Comparison of ENCODE assay signal across 8 cellular contexts in the genomic region with DNA sequence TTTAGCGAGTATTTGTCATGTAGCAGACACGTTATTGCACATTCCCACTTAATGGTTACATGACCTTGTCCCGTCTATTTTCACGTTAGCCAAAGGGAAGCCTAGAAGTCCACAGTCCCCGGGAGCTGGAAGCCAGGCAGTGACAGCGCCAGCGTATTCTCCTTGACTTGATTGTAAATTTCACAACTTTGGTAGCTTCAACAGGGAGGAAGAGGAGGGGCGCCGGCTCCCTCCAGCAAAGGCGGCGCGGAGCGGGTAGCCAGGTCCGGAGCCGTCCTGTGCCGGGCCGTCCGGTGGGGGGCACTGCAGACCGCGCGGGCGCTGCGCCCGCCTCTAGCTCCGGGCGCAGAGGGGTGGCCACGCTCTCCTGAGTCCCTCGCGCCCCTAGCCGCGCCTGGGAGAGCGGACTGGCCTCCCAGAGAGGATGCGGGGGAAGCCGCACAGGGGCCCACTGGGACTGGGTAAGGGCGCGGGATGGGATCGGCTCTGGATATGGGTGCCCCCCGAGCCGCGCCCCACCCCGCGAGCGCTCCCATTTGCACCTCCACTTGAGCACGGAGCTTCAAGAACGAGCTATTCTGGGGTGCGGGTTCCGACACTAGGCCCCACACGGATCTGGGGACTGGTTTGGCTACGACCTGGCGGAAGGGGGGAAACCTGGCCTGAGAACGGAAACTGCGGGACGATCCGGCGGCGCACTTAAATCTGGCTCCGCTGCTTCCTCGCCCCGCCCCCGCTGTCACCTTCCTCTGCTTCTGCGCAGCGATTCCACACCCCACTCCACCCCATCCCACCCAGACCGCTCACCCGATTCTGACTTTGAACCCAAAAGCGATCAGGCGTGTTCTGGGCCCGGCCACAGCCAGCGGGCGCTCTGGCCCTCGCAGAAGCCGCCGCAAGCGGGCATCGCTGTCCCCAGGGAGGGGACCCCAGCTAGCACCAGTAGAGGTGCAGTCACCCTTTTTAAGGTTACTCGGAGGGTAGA. TPM values are rescaled to one million over a fixed set of nuclear protein-coding genes. Genes with fewer than 3 reads are reported as not detected.
A peak's percentile ranks its signal among the peaks of the same experiment; 100 is the strongest.
DNase-seq lines count a peak whose midpoint lies in the region; ATAC-seq and TF ChIP-seq lines count a peak whose summit lies in the region.

No MANE protein-coding gene starts in this region.

- H3K4me1 ChIP-seq in RWPE2 (ENCODE audit: insufficient read depth, poor library complexity, severe bottlenecking): no peaks in the 10 kb centered on the region
- no peaks in the 10 kb centered on the region for H3K4me1 ChIP-seq in effector memory CD4-positive, alpha-beta T cell (ENCODE audit: control insufficient read depth, insufficient read depth, low read length, poor library complexity, severe bottlenecking)
- peaks cover 0 to 5% of the 10 kb centered on the region in 2 donors for H3K4me1 ChIP-seq in lung (ENCODE audit: control insufficient read depth in 2 of 2, insufficient read depth in 2 of 2, low read length in 2 of 2)

- H3K9me3 ChIP-seq in RWPE2 (ENCODE audit: severe bottlenecking): no peaks in the 10 kb centered on the region
- H3K9me3 ChIP-seq in effector memory CD4-positive, alpha-beta T cell (ENCODE audit: control insufficient read depth, low read length): no peaks in the 10 kb centered on the region
- H3K9me3 ChIP-seq in lung (ENCODE audit: control insufficient read depth in 2 of 2, insufficient read depth in 1 of 2, low read length in 1 of 2): no peaks in the 10 kb centered on the region

- ATAC-seq in HG02938 (IDR thresholded peaks at IDR 0.05; ENCODE audit: unreplicated experiment): peak; percentile 73
- peak; percentile 96 for ATAC-seq in RWPE2 (ENCODE audit: low read depth)
- peak; percentile 96 for ATAC-seq in lung (ENCODE audit: insufficient read depth, low FRiP score)

- peak overlapping the region; percentile 33 for H3K4me3 ChIP-seq in RWPE2 (ENCODE audit: severe bottlenecking)
- H3K4me3 ChIP-seq in effector memory CD4-positive, alpha-beta T cell (ENCODE audit: insufficient read depth, low read depth, low read length, poor library complexity, severe bottlenecking): peak overlapping the region; percentile 8
- peak overlapping the region; percentile 24 for H3K4me3 ChIP-seq in lung

- peak; percentile 59 for DNase-seq in activated CD8-positive, alpha-beta memory T cell treated with anti-CD3 and anti-CD28 coated beads for 24 hours
- DNase-seq in activated CD8-positive, alpha-beta memory T cell treated with anti-CD3 and anti-CD28 coated beads, Interleukin-2, amount 50 U/mL, for 4 hours: no peak
- no peak for DNase-seq in RWPE2 (ENCODE audit: low spot score)
- DNase-seq in effector memory CD4-positive, alpha-beta T cell: no peak
- peak; percentile 61 for DNase-seq in lung (ENCODE audit: low spot score)
- peak; percentile 35 for DNase-seq in stromal cell of bone marrow (ENCODE audit: low read depth)
- DNase-seq in effector CD4-positive, alpha-beta T cell: no peak

- no peak overlapping the region for H3K27ac ChIP-seq in RWPE2 (ENCODE audit: poor library complexity, severe bottlenecking)
- H3K27ac ChIP-seq in effector memory CD4-positive, alpha-beta T cell (ENCODE audit: insufficient read depth, low read length, poor library complexity, severe bottlenecking): no peak overlapping the region
- no peak overlapping the region for H3K27ac ChIP-seq in lung (ENCODE audit: low read depth in 1 of 2, low read length in 1 of 2)

- WGBS in lung, 2 donors: 3 to 6% methylated on average over 67 to 75 of the region's 75 CpGs

- TF ChIP-seq CTCF in RWPE2 (IDR thresholded peaks at IDR 0.05; ENCODE audit: poor library complexity, severe bottlenecking): peak; percentile 89
- TF ChIP-seq CTCF in lung (IDR thresholded peaks at IDR 0.05; ENCODE audit: control extremely low read depth, extremely low read depth): peak; percentile 73

- H3K36me3 ChIP-seq in RWPE2 (ENCODE audit: low read depth) (no peaks in the 10 kb centered on the region), lung (ENCODE audit: control insufficient read depth in 2 of 2, insufficient read depth in 2 of 2, low read length in 2 of 2) (no peaks in the 10 kb centered on the region)
- H3K36me3 ChIP-seq in effector memory CD4-positive, alpha-beta T cell (ENCODE audit: control insufficient read depth, insufficient read depth, low read length): no peaks in the 10 kb centered on the region

- no peaks in the 10 kb centered on the region for H3K27me3 ChIP-seq in RWPE2 (ENCODE audit: insufficient read depth, poor library complexity, severe bottlenecking)
- H3K27me3 ChIP-seq in effector memory CD4-positive, alpha-beta T cell (replicated peaks; ENCODE audit: control insufficient read depth, insufficient read depth, low read length, poor library complexity, severe bottlenecking): peaks cover 8% of the 10 kb centered on the region
- no peaks in the 10 kb centered on the region for H3K27me3 ChIP-seq in lung (ENCODE audit: control insufficient read depth, insufficient read depth)

RNA-seq across cellular contexts. Expression of a gene that starts 23.8 kb away (rescaled TPM):
- 10 to 100 TPM; 61.0 to 80.7 TPM for total RNA-seq in lung
- polyA plus RNA-seq in lung: 10 to 100 TPM; 23.3 to 75.0 TPM

Comparison
In these comparisons a context has a peak if more than half of its experiments do, and no peak if none do; other contexts are left out.
1. DNase-seq: peak in activated CD8-positive, alpha-beta memory T cell treated with anti-CD3 and anti-CD28 coated beads for 24 hours (single experiment), lung (single experiment) and stromal cell of bone marrow (single experiment); none in activated CD8-positive, alpha-beta memory T cell treated with anti-CD3 and anti-CD28 coated beads, Interleukin-2, amount 50 U/mL, for 4 hours (single experiment), RWPE2 (single experiment), effector memory CD4-positive, alpha-beta T cell (0 of 3) and effector CD4-positive, alpha-beta T cell (single experiment).
2. Peak in every context shown above with its lines, with median percentiles within 50 percentile points of each other: ATAC-seq and H3K4me3 ChIP-seq.